Comparison of ENCODE assay signal across 8 cellular contexts in genomic region chr5:175464414-175465233, GRCh38. TPM values are rescaled to one million over a fixed set of nuclear protein-coding genes. Genes with fewer than 3 reads are reported as not detected.
DNase-seq lines count a peak whose midpoint lies in the region; ATAC-seq, FAIRE-seq and TF ChIP-seq lines count a peak whose summit lies in the region.

No MANE protein-coding gene starts in this region.

- DNase-seq in AG04449 (ENCODE audit: low read depth, low spot score) (no peak), NCI-H1694 treated with DMSO at 0.1 percent for 48 hours (lab: John Stamatoyannopoulos, UW) (peak; percentile 34), bronchial epithelial cell (ENCODE audit: low read depth) (peak; percentile 56), lower lobe of right lung (no peak)
- peak; percentile 83 for DNase-seq in stimulated activated CD8-positive, alpha-beta memory T cell treated with anti-CD3 and anti-CD28 coated beads, Interleukin-4, amount 100 ng/mL, for 48 hours

- no peaks in the 10 kb centered on the region for H3K9me3 ChIP-seq in lower lobe of right lung

- ATAC-seq in GM18502 (IDR thresholded peaks at IDR 0.05; ENCODE audit: poor library complexity, unreplicated experiment), result peak; percentile 99
- ATAC-seq in HG02870 (IDR thresholded peaks at IDR 0.05; ENCODE audit: unreplicated experiment), result peak; percentile 98
- ATAC-seq in lower lobe of right lung, result peak; percentile 77 to 80

- no peaks in the 10 kb centered on the region for H3K4me1 ChIP-seq in lower lobe of right lung

- H3K36me3 ChIP-seq in bronchial epithelial cell (ENCODE audit: control insufficient read depth, insufficient read depth, low read length), result no peaks in the 10 kb centered on the region
- H3K36me3 ChIP-seq in lower lobe of right lung, result no peaks in the 10 kb centered on the region

- no peak overlapping the region for H3K4me3 ChIP-seq in AG04449 (ENCODE audit: low read depth, low read length)
- no peak overlapping the region for H3K4me3 ChIP-seq in bronchial epithelial cell (ENCODE audit: low read depth, low read length)
- H3K4me3 ChIP-seq in lower lobe of right lung, result no peak overlapping the region

- intact Hi-C loops in lower lobe of right lung (cut with DNase I), result no loop called here

- POLR2A ChIA-PET in AG04449 (lab: Yijun Ruan, JAX), result no interaction called here

- H3K27ac ChIP-seq in VCaP (no peak overlapping the region), lower lobe of right lung (no peak overlapping the region)

- FAIRE-seq in bronchial epithelial cell (lab: Jason Lieb, UNC), result no peak

- CTCF ChIA-PET in AG04449 (lab: Yijun Ruan, JAX), result interaction anchor here (0.8 to 2.5 kb wide), 14 partner anchors 10 to 622 kb away, joined by 3 to 18 read pairs (median 4); partner anchors contain the start of gene SFXN1

- H3K27me3 ChIP-seq in bronchial epithelial cell (ENCODE audit: control insufficient read depth, insufficient read depth, low read length), result no peaks in the 10 kb centered on the region
- H3K27me3 ChIP-seq in lower lobe of right lung (ENCODE audit: low read depth), result no peaks in the 10 kb centered on the region

- TF ChIP-seq CTCF in AG04449 (IDR thresholded peaks at IDR 0.05; ENCODE audit: insufficient read depth, low read length, missing control alignments) (peak; percentile 83), VCaP (conservative IDR thresholded peaks at IDR 0.05) (peak; percentile 75), bronchial epithelial cell (IDR thresholded peaks at IDR 0.05; ENCODE audit: insufficient read depth, low read length, severe bottlenecking) (peak; percentile 81), lower lobe of right lung (IDR thresholded peaks at IDR 0.05) (peak; percentile 67)

RNA-seq across cellular contexts. Expression of gene SFXN1, which starts 13.7 kb away (rescaled TPM):
- total RNA-seq in bronchial epithelial cell, result 86.2 and 123 TPM in 2 replicates
- total RNA-seq in lower lobe of right lung, result 15.7 TPM

RNA-seq across cellular contexts. Expression of gene DRD1, which starts 20.6 kb away (rescaled TPM):
- total RNA-seq in bronchial epithelial cell (not detected in 2 replicates), lower lobe of right lung (0.62 TPM)

Comparison
In these comparisons a context has a peak if more than half of its experiments do, and no peak if none do; other contexts are left out.
1. DNase-seq: peak in NCI-H1694 treated with DMSO at 0.1 percent for 48 hours (single experiment), bronchial epithelial cell (single experiment) and stimulated activated CD8-positive, alpha-beta memory T cell treated with anti-CD3 and anti-CD28 coated beads, Interleukin-4, amount 100 ng/mL, for 48 hours (single experiment); none in AG04449 (single experiment) and lower lobe of right lung (single experiment).
2. Peak in every context shown above with its lines, with median percentiles within 50 percentile points of each other: CTCF ChIP-seq and ATAC-seq.